In the genomic region with DNA sequence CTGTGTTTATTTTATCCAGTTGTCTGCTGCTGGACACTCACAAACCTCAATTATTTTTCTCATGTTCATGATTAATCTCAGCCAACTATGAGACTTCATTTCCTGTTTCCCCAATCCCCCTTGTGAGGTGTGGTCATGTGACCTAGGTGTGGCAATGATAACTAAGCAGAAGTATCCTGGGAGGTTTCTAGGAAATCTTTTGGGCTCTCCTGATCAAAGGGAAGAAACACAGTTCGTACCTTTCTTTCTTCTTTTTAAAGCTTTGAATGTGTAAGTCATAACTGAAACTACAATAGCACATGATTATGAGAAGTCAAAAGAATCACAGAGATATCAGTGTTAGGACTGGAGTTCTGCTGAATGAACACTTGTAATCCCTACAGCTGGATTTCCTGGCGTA, we compare ENCODE assay signal across 29 cellular contexts. TPM values are rescaled to one million over a fixed set of nuclear protein-coding genes. Genes with fewer than 3 reads are reported as not detected.
DNase-seq lines count a peak whose midpoint lies in the region; ATAC-seq and TF ChIP-seq lines count a peak whose summit lies in the region.
"Had no signal": no experiment of that assay in that cellular context is flagged by ENCODE, and none has a peak within 500 bp of the region (broad histone marks: within the 10 kb centered on the region; RNA-seq: fewer than 3 reads in every experiment).

No MANE protein-coding gene starts in this region.

- H2BK120ac ChIP-seq in neuronal stem cell (ENCODE audit: low read depth, low read length), result no peak overlapping the region

- no peak overlapping the region for H3K9ac ChIP-seq in neuronal stem cell (ENCODE audit: low read depth, low read length, poor library complexity)
- H3K9ac ChIP-seq: neural progenitor cell, parathyroid adenoma had no signal

- H3K9me3 Mint-ChIP-seq in activated T-cell treated with anti-CD3 and anti-CD28 coated beads, Interleukin-2, amount 50 U/mL, for 72 hours, result peaks cover 0 to 1% of the 10 kb centered on the region in 2 donors
- H3K9me3 Mint-ChIP-seq in T-cell, result no peaks in the 10 kb centered on the region
- H3K9me3 Mint-ChIP-seq: activated CD4-positive, alpha-beta T cell treated with anti-CD3 and anti-CD28 coated beads, Interleukin-2, amount 10 ng/mL, durations not matched to agents 24 days and 14 days; memory B cell; stimulated activated naive B cell treated with anti-CD40 and anti-IgM and Interleukin-4, amounts not matched to agents 10 μg/mL and 1 μg/mL and 100 μg/mL, for 72 hours had no signal

- no peak for DNase-seq in activated T-cell treated with anti-CD3 and anti-CD28 coated beads, Interleukin-2, amount 50 U/mL, for 72 hours
- DNase-seq in activated T-cell treated with anti-CD3 and anti-CD28 coated beads, Interleukin-2, amount 50 U/mL, for 48 hours, result no peak
- DNase-seq in T-cell, result no peak
- peak; percentile 91 for DNase-seq in foreskin melanocyte
- no peak for DNase-seq in HT-29 (ENCODE audit: low spot score)
- no peak for DNase-seq in neuronal stem cell (ENCODE audit: low spot score)
- DNase-seq: activated CD4-positive, alpha-beta T cell treated with anti-CD3 and anti-CD28 coated beads, Interleukin-2, amount 10 ng/mL, durations not matched to agents 24 days and 14 days; activated effector memory CD4-positive, alpha-beta T cell treated with anti-CD3 and anti-CD28 coated beads, Interleukin-2, amount 50 U/mL, for 16 hours; adrenal gland; body of pancreas; DND-41; H7; Karpas-422; NCI-H146; NCI-H446; NCI-H774; retina; stimulated activated naive B cell treated with anti-CD40 and anti-IgM and Interleukin-4, amounts not matched to agents 10 μg/mL and 1 μg/mL and 100 μg/mL, for 72 hours; upper lobe of left lung had no signal

- H3K4me3 ChIP-seq in neuronal stem cell (ENCODE audit: low read length in 2 of 2), result no peak overlapping the region
- H3K4me3 ChIP-seq: adrenal gland, body of pancreas, neural progenitor cell, skin epidermis, upper lobe of left lung had no signal

- no peak overlapping the region for H2AFZ ChIP-seq in neuronal stem cell (ENCODE audit: low read length)
- H2AFZ ChIP-seq: parathyroid adenoma had no signal

- H3K4me3 Mint-ChIP-seq in activated T-cell treated with anti-CD3 and anti-CD28 coated beads, Interleukin-2, amount 50 U/mL, for 72 hours, result no peak overlapping the region
- no peak overlapping the region for H3K4me3 Mint-ChIP-seq in T-cell
- H3K4me3 Mint-ChIP-seq: activated CD4-positive, alpha-beta T cell treated with anti-CD3 and anti-CD28 coated beads, Interleukin-2, amount 10 ng/mL, durations not matched to agents 24 days and 14 days; memory B cell; neural progenitor cell; stimulated activated naive B cell treated with anti-CD40 and anti-IgM and Interleukin-4, amounts not matched to agents 10 μg/mL and 1 μg/mL and 100 μg/mL, for 72 hours had no signal

- no peak overlapping the region for H3K23ac ChIP-seq in neuronal stem cell (ENCODE audit: low read depth, low read length, poor library complexity)

- no peak overlapping the region for H3K4ac ChIP-seq in neuronal stem cell (ENCODE audit: low read length)

- H2BK5ac ChIP-seq in neuronal stem cell (ENCODE audit: low read length), result no peak overlapping the region

- H4K91ac ChIP-seq in neuronal stem cell (ENCODE audit: low read depth, low read length, poor library complexity), result no peak overlapping the region

- H4K8ac ChIP-seq in neuronal stem cell (ENCODE audit: low read depth, low read length), result no peak overlapping the region

- H3K4me2 ChIP-seq in neuronal stem cell (ENCODE audit: insufficient read depth, low read length, poor library complexity, severe bottlenecking), result no peak overlapping the region
- H3K4me2 ChIP-seq: neural progenitor cell had no signal

- TF ChIP-seq EP300 in Ishikawa (IDR thresholded peaks at IDR 0.05; ENCODE audit: borderline replicate concordance), result no peak

- ATAC-seq in activated T-cell treated with anti-CD3 and anti-CD28 coated beads, Interleukin-2, amount 50 U/mL, for 72 hours (replicated peaks in 1 of 2), result no peak
- ATAC-seq in T-cell (replicated peaks in 1 of 4), result peak in 1 of 4 experiments; percentile 27
- ATAC-seq in GM18861 (IDR thresholded peaks at IDR 0.05; ENCODE audit: unreplicated experiment), result no peak
- ATAC-seq: body of pancreas; left lobe of liver; stimulated activated naive B cell treated with anti-CD40 and anti-IgM and Interleukin-4, amounts not matched to agents 10 μg/mL and 1 μg/mL and 100 μg/mL, for 72 hours had no signal

- no peak overlapping the region for H3K18ac ChIP-seq in neuronal stem cell (ENCODE audit: low read length)

- no peaks in the 10 kb centered on the region for H3K36me3 Mint-ChIP-seq in activated T-cell treated with anti-CD3 and anti-CD28 coated beads, Interleukin-2, amount 50 U/mL, for 72 hours (ENCODE audit: insufficient read depth in 2 of 2)
- H3K36me3 Mint-ChIP-seq in T-cell, result no peaks in the 10 kb centered on the region
- H3K36me3 Mint-ChIP-seq: memory B cell; neural progenitor cell; stimulated activated naive B cell treated with anti-CD40 and anti-IgM and Interleukin-4, amounts not matched to agents 10 μg/mL and 1 μg/mL and 100 μg/mL, for 72 hours had no signal

- no peaks in the 10 kb centered on the region for H3K36me3 ChIP-seq in neuronal stem cell (replicated peaks in 1 of 2; ENCODE audit: control insufficient read depth in 2 of 2, insufficient read depth in 2 of 2, low read length in 2 of 2)
- H3K36me3 ChIP-seq: adrenal gland, neural progenitor cell, upper lobe of left lung had no signal

- H3K79me1 ChIP-seq in neuronal stem cell (ENCODE audit: low read depth, low read length), result no peaks in the 10 kb centered on the region

- H3K9me3 ChIP-seq in neuronal stem cell (replicated peaks in 1 of 2; ENCODE audit: control insufficient read depth in 2 of 2, insufficient read depth in 1 of 2, low read depth in 1 of 2, low read length in 2 of 2), result peaks cover 0 to 3% of the 10 kb centered on the region in 2 donors
- H3K9me3 ChIP-seq: adrenal gland, body of pancreas, upper lobe of left lung had no signal

- WGBS in neuronal stem cell (ENCODE audit: extremely low coverage in 2 of 2, insufficient read length in 2 of 2, insufficient replicate concordance in 1 of 2), 2 donors, result no CpG with 5 or more reads among the region's 2 CpGs

- no peaks in the 10 kb centered on the region for H3K4me1 ChIP-seq in neuronal stem cell (ENCODE audit: control insufficient read depth in 2 of 2, insufficient read depth in 1 of 2, low read depth in 1 of 2, low read length in 2 of 2)
- H3K4me1 ChIP-seq: neural progenitor cell, parathyroid adenoma had no signal

- peaks cover 73% of the 10 kb centered on the region for H3K27me3 Mint-ChIP-seq in activated T-cell treated with anti-CD3 and anti-CD28 coated beads, Interleukin-2, amount 50 U/mL, for 72 hours (ENCODE audit: low read depth)
- H3K27me3 Mint-ChIP-seq in T-cell, result peaks cover 0 to 4% of the 10 kb centered on the region in 2 donors

- H3K27me3 ChIP-seq in neuronal stem cell (ENCODE audit: control insufficient read depth in 3 of 3, insufficient read depth in 3 of 3, low read depth in 1 of 3, low read length in 3 of 3), result no peaks in the 10 kb centered on the region
- H3K27me3 ChIP-seq: adrenal gland, body of pancreas, neural progenitor cell, upper lobe of left lung had no signal

- no peak overlapping the region for H3K14ac ChIP-seq in neuronal stem cell (ENCODE audit: low read length)

- POLR2A ChIA-PET in T-cell (lab: Charles Lee), result no interaction called here

- H2AK5ac ChIP-seq in neuronal stem cell (ENCODE audit: low read depth, low read length), result no peak overlapping the region

- H3K27ac Mint-ChIP-seq in activated T-cell treated with anti-CD3 and anti-CD28 coated beads, Interleukin-2, amount 50 U/mL, for 72 hours, result peak overlapping the region; percentile 19
- H3K27ac Mint-ChIP-seq in T-cell, result peak overlapping the region; percentile 49 to 52
- H3K27ac Mint-ChIP-seq: activated CD4-positive, alpha-beta T cell treated with anti-CD3 and anti-CD28 coated beads, Interleukin-2, amount 10 ng/mL, durations not matched to agents 24 days and 14 days; memory B cell; neural progenitor cell; stimulated activated naive B cell treated with anti-CD40 and anti-IgM and Interleukin-4, amounts not matched to agents 10 μg/mL and 1 μg/mL and 100 μg/mL, for 72 hours had no signal

- H2BK15ac ChIP-seq in neuronal stem cell (ENCODE audit: low read length), result no peak overlapping the region

- CTCF ChIA-PET in T-cell (lab: Charles Lee), result no interaction called here

- H3K4me1 Mint-ChIP-seq in activated T-cell treated with anti-CD3 and anti-CD28 coated beads, Interleukin-2, amount 50 U/mL, for 72 hours (ENCODE audit: low read depth), result peaks cover 12% of the 10 kb centered on the region
- peaks cover 14 to 19% (median 19%) of the 10 kb centered on the region in 3 donors for H3K4me1 Mint-ChIP-seq in T-cell
- H3K4me1 Mint-ChIP-seq: memory B cell; neural progenitor cell; stimulated activated naive B cell treated with anti-CD40 and anti-IgM and Interleukin-4, amounts not matched to agents 10 μg/mL and 1 μg/mL and 100 μg/mL, for 72 hours had no signal

- TF ChIP-seq RAD21 in Ishikawa (IDR thresholded peaks at IDR 0.05; ENCODE audit: low read depth), result no peak

- no peak overlapping the region for H3K27ac ChIP-seq in neuronal stem cell (replicated peaks; ENCODE audit: low read length)
- H3K27ac ChIP-seq: adrenal gland, body of pancreas, neural progenitor cell, parathyroid adenoma, skin epidermis, upper lobe of left lung had no signal

- H2BK12ac ChIP-seq in neuronal stem cell (ENCODE audit: low read length), result no peak overlapping the region

TF ChIP-seq in Ishikawa, 13 proteins besides CTCF, POLR2A, EP300 and RAD21 (continues in another document):
- TF ChIP-seq TEAD4 (IDR thresholded peaks at IDR 0.05) (no peak), CEBPB (IDR thresholded peaks at IDR 0.05) (no peak)

RNA-seq across cellular contexts. Expression of a gene that starts 34.4 kb away (rescaled TPM):
- not detected for total RNA-seq in activated T-cell treated with anti-CD3 and anti-CD28 coated beads, Interleukin-2, amount 50 U/mL, for 72 hours
- total RNA-seq in T-cell, result not detected
- total RNA-seq in HT-29 (2014; rRNA removed; shearing (Covaris generic)), result not detected in 2 replicates
- not detected for polyA plus RNA-seq in neuronal stem cell (2013, experiment 1 of 2)
- not detected for polyA plus RNA-seq in neuronal stem cell (2013, experiment 2 of 2)
- total RNA-seq: activated CD4-positive, alpha-beta T cell treated with anti-CD3 and anti-CD28 coated beads, Interleukin-2, amount 10 ng/mL, durations not matched to agents 24 days and 14 days; activated CD8-positive, alpha-beta memory T cell treated with anti-CD3 and anti-CD28 coated beads for 36 hours; adrenal gland; body of pancreas; dermis microvascular lymphatic vessel endothelial cell; H7; left lobe of liver; RPMI7951; upper lobe of left lung had no signal

RNA-seq across cellular contexts. Expression of a gene that starts 34.4 kb away (rescaled TPM):
- 10 to 100 TPM in 1 of 2 donors, 1 to 10 TPM in 1; 9.8 to 10.7 TPM for total RNA-seq in activated T-cell treated with anti-CD3 and anti-CD28 coated beads, Interleukin-2, amount 50 U/mL, for 72 hours
- total RNA-seq in T-cell, result 10 to 100 TPM; 16.5 to 28.0 (median 21.0) TPM
- total RNA-seq in HT-29 (2014; rRNA removed; shearing (Covaris generic)), result 39.5 and 42.4 TPM in 2 replicates
- polyA plus RNA-seq in neuronal stem cell (2013, experiment 1 of 2), result 14.8 TPM
- polyA plus RNA-seq in neuronal stem cell (2013, experiment 2 of 2), result 14.7 TPM
